11 cellular contexts compared by ENCODE assay signal in the genomic region with DNA sequence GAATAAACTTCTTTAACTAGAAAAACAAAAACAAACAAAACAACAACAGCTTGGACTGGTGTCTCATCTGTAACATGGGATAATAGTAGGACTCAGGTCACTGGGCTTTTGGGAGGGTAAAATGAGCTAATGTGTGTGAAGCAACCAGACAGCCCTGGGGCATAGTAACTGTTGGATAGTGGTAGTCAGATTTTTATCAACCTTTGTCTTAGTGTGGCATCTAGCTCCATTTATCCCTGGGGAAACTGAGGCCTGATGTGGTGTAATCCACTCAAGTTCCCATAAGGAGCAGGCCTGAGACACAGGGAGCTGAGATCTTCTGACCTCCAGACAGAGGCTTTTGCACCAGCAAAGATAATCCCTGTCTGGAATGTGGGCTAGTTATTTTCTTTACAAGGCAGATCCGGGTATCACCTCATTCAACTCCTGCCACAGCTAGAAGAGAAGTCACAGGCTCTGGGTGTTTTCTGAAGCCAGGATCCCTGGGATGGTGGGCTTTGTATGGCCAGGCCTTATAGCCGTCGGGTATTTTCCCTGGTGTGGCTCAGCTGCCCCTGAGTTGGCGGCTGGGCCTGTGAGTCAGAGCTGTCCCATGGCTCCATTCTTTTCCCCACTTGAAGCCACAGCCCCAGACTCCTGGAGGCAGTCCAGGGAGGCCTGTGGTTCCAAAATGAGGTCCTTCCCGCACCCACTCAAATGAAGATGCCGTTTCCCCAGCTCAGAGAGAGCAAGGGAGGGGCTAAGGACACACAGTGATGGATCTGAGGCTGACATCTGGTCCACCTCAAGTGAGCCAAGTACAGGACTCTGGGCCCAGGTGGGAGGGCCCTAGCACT. TPM values are rescaled to one million over a fixed set of nuclear protein-coding genes. Genes with fewer than 3 reads are reported as not detected.
DNase-seq lines count a peak whose midpoint lies in the region; ATAC-seq and TF ChIP-seq lines count a peak whose summit lies in the region.
"Had no signal": no experiment of that assay in that cellular context is flagged by ENCODE, and none has a peak within 500 bp of the region (broad histone marks: within the 10 kb centered on the region; RNA-seq: fewer than 3 reads in every experiment).

No MANE protein-coding gene starts in this region.

- H3K9me3 ChIP-seq in breast epithelium (no peaks in the 10 kb centered on the region), right lobe of liver (no peaks in the 10 kb centered on the region), uterus (no peaks in the 10 kb centered on the region)

- H3K4me1 ChIP-seq in breast epithelium (peaks cover 0 to 3% of the 10 kb centered on the region in 2 donors), right lobe of liver (no peaks in the 10 kb centered on the region), uterus (no peaks in the 10 kb centered on the region)

- DNase-seq in NCI-H82 (lab: John Stamatoyannopoulos, UW) (peak; percentile 47), NCI-H82 treated with DMSO at 0.1 percent for 48 hours (lab: John Stamatoyannopoulos, UW; ENCODE audit: unreplicated experiment) (no peak), breast epithelium (ENCODE audit: low spot score in 2 of 2) (peak in 1 of 2 donors; percentile 29), right lobe of liver (peak in 1 of 3 donors; percentile 40), uterus (peak in 1 of 2 donors; percentile 75), COR-L47 (lab: John Stamatoyannopoulos, UW) (no peak)
- DNase-seq: activated CD4-positive, alpha-beta T cell treated with anti-CD3 and anti-CD28 coated beads for 36 hours had no signal

- H3K36me3 ChIP-seq in breast epithelium (no peaks in the 10 kb centered on the region), right lobe of liver (no peaks in the 10 kb centered on the region), uterus (no peaks in the 10 kb centered on the region)

- H3K27ac ChIP-seq in breast epithelium (peak overlapping the region; percentile 73 to 88), right lobe of liver (no peak overlapping the region), uterus (peak overlapping the region; percentile 35 to 55)
- H3K27ac ChIP-seq: 22Rv1, epithelial cell of prostate had no signal

- no peak for TF ChIP-seq CTCF in breast epithelium (IDR thresholded peaks at IDR 0.05)
- no peak for TF ChIP-seq CTCF in right lobe of liver (IDR thresholded peaks at IDR 0.05)
- no peak for TF ChIP-seq CTCF in uterus (IDR thresholded peaks at IDR 0.05)

- H3K27me3 ChIP-seq in breast epithelium (no peaks in the 10 kb centered on the region), right lobe of liver (no peaks in the 10 kb centered on the region), uterus (no peaks in the 10 kb centered on the region)

- H3K4me3 ChIP-seq in breast epithelium (no peak overlapping the region), right lobe of liver (no peak overlapping the region), uterus (no peak overlapping the region)

- WGBS in right lobe of liver (ENCODE audit: insufficient coverage, low coverage, low lambda C conversion rate, missing lambda C conversion rate), result no CpG with 5 or more reads among the region's 6 CpGs

- ATAC-seq in right lobe of liver (peak in 3 of 4 donors; percentile 5 to 50 (median 10)), HG03469 (IDR thresholded peaks at IDR 0.05; ENCODE audit: unreplicated experiment) (no peak), GM21737 (IDR thresholded peaks at IDR 0.05; ENCODE audit: unreplicated experiment) (no peak)
- ATAC-seq: activated CD4-positive, alpha-beta T cell treated with anti-CD3 and anti-CD28 coated beads for 36 hours had no signal

- intact Hi-C loops in breast epithelium (cut with DNase I; ENCODE audit: low total_unique reads), result no loop called here
- intact Hi-C loops in right lobe of liver (cut with DNase I), result no loop called here
- intact Hi-C loops in uterus (cut with DNase I; ENCODE audit: low total_unique reads), result no loop called here

- no peak for TF ChIP-seq POLR2A in breast epithelium (IDR thresholded peaks at IDR 0.05)
- no peak for TF ChIP-seq POLR2A in right lobe of liver (IDR thresholded peaks at IDR 0.05)
- TF ChIP-seq POLR2A in uterus (IDR thresholded peaks at IDR 0.05), result no peak

RNA-seq across cellular contexts. Expression of gene CSF1R, which starts 26.1 kb away (rescaled TPM):
- total RNA-seq in breast epithelium (10 to 100 TPM; 11.5 to 79.0 (median 24.1) TPM), right lobe of liver (10 to 100 TPM; 13.0 to 45.1 (median 16.3) TPM), uterus (10 to 100 TPM in 3 of 4 donors, 1 to 10 TPM in 1; 1.0 to 42.9 (median 22.8) TPM)

RNA-seq across cellular contexts. Expression of gene PDGFRB, which starts 43.2 kb away (rescaled TPM):
- total RNA-seq in breast epithelium (100 to 1,000 TPM in 2 of 3 donors, 10 to 100 TPM in 1; 53.7 to 243 (median 146) TPM), right lobe of liver (10 to 100 TPM in 2 of 6 experiments, 1 to 10 TPM in 4; 6.8 to 19.5 (median 9.4) TPM), uterus (100 to 1,000 TPM in 3 of 4 donors, 10 to 100 TPM in 1; 60.2 to 378 (median 235) TPM)
- total RNA-seq: activated CD4-positive, alpha-beta T cell treated with anti-CD3 and anti-CD28 coated beads for 36 hours had no signal

RNA-seq across cellular contexts. Expression of gene CDX1, which starts 54.1 kb away (rescaled TPM):
- total RNA-seq in breast epithelium (1 to 10 TPM in 1 of 3 donors, not detected in 2; 1.3 TPM), right lobe of liver (not detected), uterus (under 1 TPM; 0.29 to 0.77 (median 0.38) TPM)
- total RNA-seq: activated CD4-positive, alpha-beta T cell treated with anti-CD3 and anti-CD28 coated beads for 36 hours had no signal

Comparison
In these comparisons a context has a peak if more than half of its experiments do, and no peak if none do; other contexts are left out.
1. H3K27ac ChIP-seq: peak in breast epithelium (2 of 2) and uterus (2 of 2); none in right lobe of liver (0 of 3).
2. ATAC-seq: peak in right lobe of liver (3 of 4); none in HG03469 (single experiment) and GM21737 (single experiment).